Comparison of ENCODE assay signal across 26 cellular contexts in genomic region chr4:53040459-53040815, GRCh38.
"Had no signal": no experiment of that assay in that cellular context is flagged by ENCODE, and none has a peak within 500 bp of the region (broad histone marks: within the 10 kb centered on the region; RNA-seq: fewer than 3 reads in every experiment).

No MANE protein-coding gene starts in this region.

- H3K27me3 Mint-ChIP-seq: activated CD4-positive, alpha-beta T cell treated with anti-CD3 and anti-CD28 coated beads for 36 hours; activated naive CD8-positive, alpha-beta T cell treated with anti-CD3 and anti-CD28 coated beads, Interleukin-2, amount 50 U/mL, for 24 hours; brain; dendritic cell treated with granulocyte-macrophage colony-stimulating factor and Interleukin-4, amounts not matched to agents 40 ng/mL and 50 ng/mL, for 4 days; naive B cell; progenitor cell of endocrine pancreas; stimulated activated naive CD8-positive, alpha-beta T cell treated with anti-CD3 and anti-CD28 coated beads, Interleukin-15, Interleukin-2, amounts not matched to agents 100 ng/mL and 50 ng/mL, for 24 hours had no signal

- H3K27ac ChIP-seq: ovary, right lobe of liver, skin epidermis, thoracic aorta had no signal

- H3K4me1 Mint-ChIP-seq: activated CD4-positive, alpha-beta T cell treated with anti-CD3 and anti-CD28 coated beads for 36 hours; activated naive CD8-positive, alpha-beta T cell treated with anti-CD3 and anti-CD28 coated beads, Interleukin-2, amount 50 U/mL, for 24 hours; endodermal cell; stimulated activated effector memory CD8-positive, alpha-beta T cell treated with anti-CD3 and anti-CD28 coated beads, Interleukin-12 subunit alpha, Interleukin-12 subunit beta, amount 100 ng/mL, for 72 hours had no signal

- DNase-seq: activated CD4-positive, alpha-beta T cell treated with anti-CD3 and anti-CD28 coated beads for 36 hours; activated CD4-positive, CD25-positive, alpha-beta regulatory T cell; activated effector memory CD4-positive, alpha-beta T cell treated with anti-CD3 and anti-CD28 coated beads, Interleukin-2, amount 50 U/mL, for 16 hours; activated naive CD4-positive, alpha-beta T cell treated with anti-CD3 and anti-CD28 coated beads, Interleukin-2, amount 50 U/mL, for 16 hours; activated naive CD8-positive, alpha-beta T cell treated with anti-CD3 and anti-CD28 coated beads, Interleukin-2, amount 50 U/mL, for 24 hours; anterior cingulate cortex; endodermal cell; head of caudate nucleus; hippocampal formation; kidney; left colon; mammary epithelial cell; naive B cell; ovary; right lobe of liver; stimulated activated CD4-positive, alpha-beta T cell treated with anti-CD3 and anti-CD28 coated beads, Interleukin-4, amount 100 ng/mL, for 24 hours; trophoblast cell had no signal

- H3K27me3 ChIP-seq: ovary, right lobe of liver had no signal

- H3K9me3 Mint-ChIP-seq: stimulated activated effector memory CD8-positive, alpha-beta T cell treated with anti-CD3 and anti-CD28 coated beads, Interleukin-12 subunit alpha, Interleukin-12 subunit beta, amount 100 ng/mL, for 72 hours had no signal

- H3K4me1 ChIP-seq: right lobe of liver had no signal

- H3K4me3 Mint-ChIP-seq: activated CD4-positive, alpha-beta T cell treated with anti-CD3 and anti-CD28 coated beads for 36 hours; activated naive CD8-positive, alpha-beta T cell treated with anti-CD3 and anti-CD28 coated beads, Interleukin-2, amount 50 U/mL, for 24 hours; dendritic cell treated with granulocyte-macrophage colony-stimulating factor and Interleukin-4, amounts not matched to agents 40 ng/mL and 50 ng/mL, for 4 days; endodermal cell; mesothelial cell of epicardium; naive B cell; stimulated activated effector memory CD8-positive, alpha-beta T cell treated with anti-CD3 and anti-CD28 coated beads, Interleukin-12 subunit alpha, Interleukin-12 subunit beta, amount 100 ng/mL, for 72 hours; stimulated activated naive CD8-positive, alpha-beta T cell treated with anti-CD3 and anti-CD28 coated beads, Interleukin-15, Interleukin-2, amounts not matched to agents 100 ng/mL and 50 ng/mL, for 24 hours had no signal

- H3K36me3 ChIP-seq: ovary, right lobe of liver, thoracic aorta had no signal

- ATAC-seq: activated CD4-positive, alpha-beta T cell treated with anti-CD3 and anti-CD28 coated beads for 36 hours; activated naive CD8-positive, alpha-beta T cell treated with anti-CD3 and anti-CD28 coated beads, Interleukin-2, amount 50 U/mL, for 24 hours; esophagus mucosa; left colon; right lobe of liver; stimulated activated effector memory CD8-positive, alpha-beta T cell treated with anti-CD3 and anti-CD28 coated beads, Interleukin-12 subunit alpha, Interleukin-12 subunit beta, amount 100 ng/mL, for 72 hours had no signal

- H3K4me3 ChIP-seq: ovary, right lobe of liver, skin epidermis, thoracic aorta had no signal

- H3K36me3 Mint-ChIP-seq: stimulated activated effector memory CD8-positive, alpha-beta T cell treated with anti-CD3 and anti-CD28 coated beads, Interleukin-12 subunit alpha, Interleukin-12 subunit beta, amount 100 ng/mL, for 72 hours had no signal

- H3K27ac Mint-ChIP-seq: activated CD4-positive, alpha-beta T cell treated with anti-CD3 and anti-CD28 coated beads for 36 hours; activated naive CD8-positive, alpha-beta T cell treated with anti-CD3 and anti-CD28 coated beads, Interleukin-2, amount 50 U/mL, for 24 hours; dendritic cell treated with granulocyte-macrophage colony-stimulating factor and Interleukin-4, amounts not matched to agents 40 ng/mL and 50 ng/mL, for 4 days; endodermal cell; mesothelial cell of epicardium; progenitor cell of endocrine pancreas; stimulated activated effector memory CD8-positive, alpha-beta T cell treated with anti-CD3 and anti-CD28 coated beads, Interleukin-12 subunit alpha, Interleukin-12 subunit beta, amount 100 ng/mL, for 72 hours; stimulated activated naive CD8-positive, alpha-beta T cell treated with anti-CD3 and anti-CD28 coated beads, Interleukin-15, Interleukin-2, amounts not matched to agents 100 ng/mL and 50 ng/mL, for 24 hours had no signal

- H3K9me3 ChIP-seq: ovary, right lobe of liver, thoracic aorta had no signal
